ENCODE assay signal across 19 cellular contexts in the genomic region with DNA sequence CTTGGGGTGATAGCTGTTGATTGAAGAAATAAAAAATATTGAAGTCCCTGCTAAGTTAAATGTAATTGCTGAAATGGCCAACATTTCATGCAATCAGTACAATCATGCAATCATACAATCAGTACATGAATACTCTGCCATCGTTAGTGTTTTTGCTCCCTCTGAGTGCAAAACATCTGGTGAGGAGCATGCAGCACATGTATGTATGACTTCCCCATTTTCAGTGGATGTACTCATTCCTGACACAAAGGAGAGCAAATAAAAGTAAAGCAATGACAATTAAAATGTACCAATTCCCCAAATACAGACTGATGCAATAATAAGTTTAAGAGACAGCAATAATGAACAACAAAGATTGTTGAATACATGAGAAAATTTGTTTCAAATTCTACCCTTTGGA.
DNase-seq lines count a peak whose midpoint lies in the region; ATAC-seq and TF ChIP-seq lines count a peak whose summit lies in the region.
"Had no signal": no experiment of that assay in that cellular context is flagged by ENCODE, and none has a peak within 500 bp of the region (broad histone marks: within the 10 kb centered on the region; RNA-seq: fewer than 3 reads in every experiment).

No MANE protein-coding gene starts in this region.

- dilution Hi-C loops in IMR-90 (cut with HindIII; ENCODE audit: low sequenced_read_pairs, unreplicated experiment) = no loop called here

- H2BK120ac ChIP-seq in IMR-90 (ENCODE audit: low read depth, low read length) = no peak overlapping the region

- no TSS peak for BruUV-seq in IMR-90 (replicated peaks; lab: Mats Ljungman, UMichigan)
- BruUV-seq in MCF 10A (replicated peaks; lab: Mats Ljungman, UMichigan) = no TSS peak

- no CpG with 5 or more reads among the region's 1 CpG for WGBS in IMR-90 (ENCODE audit: extremely low coverage in 2 of 2, insufficient read length in 1 of 2), 2 experiments

- no peak overlapping the region for H4K5ac ChIP-seq in IMR-90 (ENCODE audit: low read depth, low read length)

- H4K20me1 ChIP-seq in BLaER1 treated with 17β-estradiol and CSF1 and Interleukin-3, amounts not matched to agents 10 nM and 100 nM = no peaks in the 10 kb centered on the region
- H4K20me1 ChIP-seq in IMR-90 (ENCODE audit: insufficient read depth, low read length) = no peaks in the 10 kb centered on the region

- no peak overlapping the region for H4K8ac ChIP-seq in IMR-90 (ENCODE audit: low read depth in 2 of 2, low read length in 2 of 2)

- H3K9ac ChIP-seq in BLaER1 treated with 17β-estradiol and CSF1 and Interleukin-3, amounts not matched to agents 10 nM and 100 nM = no peak overlapping the region; a peak in 1 of 22 replicates
- H3K9ac ChIP-seq in IMR-90 (ENCODE audit: low read depth, low read length) = no peak overlapping the region

- no peak overlapping the region for H3K56ac ChIP-seq in IMR-90 (ENCODE audit: extremely low read depth, insufficient read depth, low read length)

- H2BK5ac ChIP-seq in IMR-90 (ENCODE audit: low read depth, low read length, poor library complexity, severe bottlenecking) = no peak overlapping the region

- intact Hi-C loops in IMR-90 (cut with micrococcal nuclease) (no loop called here), MCF 10A (cut with micrococcal nuclease) (no loop called here)
- intact Hi-C loops in dendritic cell treated with granulocyte-macrophage colony-stimulating factor and Interleukin-4, amounts not matched to agents 40 ng/mL and 50 ng/mL, for 4 days (cut with micrococcal nuclease) = no loop called here

- H3K27me3 ChIP-seq in BLaER1 treated with 17β-estradiol and CSF1 and Interleukin-3, amounts not matched to agents 10 nM and 100 nM = no peaks in the 10 kb centered on the region
- H3K27me3 ChIP-seq in IMR-90 (ENCODE audit: control insufficient read depth, insufficient read depth, low read length) = no peaks in the 10 kb centered on the region

- no peaks in the 10 kb centered on the region for H3K79me1 ChIP-seq in IMR-90 (ENCODE audit: low read depth in 1 of 2, low read length in 2 of 2)

- H3K23ac ChIP-seq in IMR-90 (ENCODE audit: low read depth, low read length) = no peak overlapping the region

- no peak overlapping the region for H2BK20ac ChIP-seq in IMR-90 (ENCODE audit: low read depth, low read length)

- in situ Hi-C loops in IMR-90 (cut with MboI; ENCODE audit: low sequenced_read_pairs) = no loop called here

- TF ChIP-seq CTCF in IMR-90 (conservative IDR thresholded peaks at IDR 0.05; ENCODE audit: low read depth, low read length) = no peak
- TF ChIP-seq CTCF in MCF 10A (IDR thresholded peaks at IDR 0.05; ENCODE audit: unreplicated experiment) = no peak

- no peak overlapping the region for H2AK5ac ChIP-seq in IMR-90 (ENCODE audit: low read depth, low read length)

- H2BK15ac ChIP-seq in IMR-90 (ENCODE audit: low read depth, low read length) = no peak overlapping the region

- no peaks in the 10 kb centered on the region for H3K27me3 Mint-ChIP-seq in dendritic cell treated with granulocyte-macrophage colony-stimulating factor and Interleukin-4, amounts not matched to agents 40 ng/mL and 50 ng/mL, for 4 days
- H3K27me3 Mint-ChIP-seq in MCF 10A (ENCODE audit: insufficient read depth, unreplicated experiment) = no peaks in the 10 kb centered on the region
- H3K27me3 Mint-ChIP-seq in activated CD8-positive, alpha-beta memory T cell treated with anti-CD3 and anti-CD28 coated beads, Interleukin-2, amount 10 ng/mL, durations not matched to agents 7 days and 5 days = no peaks in the 10 kb centered on the region
- H3K27me3 Mint-ChIP-seq: CD4-positive, CD25-positive, alpha-beta regulatory T cell had no signal

- H3K9me3 Mint-ChIP-seq in dendritic cell treated with granulocyte-macrophage colony-stimulating factor and Interleukin-4, amounts not matched to agents 40 ng/mL and 50 ng/mL, for 4 days = no peaks in the 10 kb centered on the region
- no peaks in the 10 kb centered on the region for H3K9me3 Mint-ChIP-seq in MCF 10A (ENCODE audit: unreplicated experiment)
- H3K9me3 Mint-ChIP-seq in activated CD8-positive, alpha-beta memory T cell treated with anti-CD3 and anti-CD28 coated beads, Interleukin-2, amount 10 ng/mL, durations not matched to agents 7 days and 5 days (ENCODE audit: low read depth) = no peaks in the 10 kb centered on the region
- H3K9me3 Mint-ChIP-seq: T-helper 1 cell treated with Interleukin-12 subunit alpha and Interleukin-12 subunit beta and Interleukin-4 antibody, amounts not matched to agents 30 μg/mL and 1 μg/mL, for 36 hours had no signal

- H3K4me3 Mint-ChIP-seq in dendritic cell treated with granulocyte-macrophage colony-stimulating factor and Interleukin-4, amounts not matched to agents 40 ng/mL and 50 ng/mL, for 4 days = no peak overlapping the region
- no peak overlapping the region for H3K4me3 Mint-ChIP-seq in MCF 10A (ENCODE audit: unreplicated experiment)
- no peak overlapping the region for H3K4me3 Mint-ChIP-seq in activated CD8-positive, alpha-beta memory T cell treated with anti-CD3 and anti-CD28 coated beads, Interleukin-2, amount 10 ng/mL, durations not matched to agents 7 days and 5 days
- H3K4me3 Mint-ChIP-seq: CD4-positive, CD25-positive, alpha-beta regulatory T cell; T-helper 1 cell treated with Interleukin-12 subunit alpha and Interleukin-12 subunit beta and Interleukin-4 antibody, amounts not matched to agents 30 μg/mL and 1 μg/mL, for 36 hours had no signal

- DNase-seq in IMR-90 (no peak), NCI-H69 (lab: John Stamatoyannopoulos, UW) (peak; percentile 36), MCF 10A (ENCODE audit: unreplicated experiment) (no peak), amniotic stem cell (lab: John Stamatoyannopoulos, UW) (no peak)
- DNase-seq in activated CD8-positive, alpha-beta memory T cell treated with anti-CD3 and anti-CD28 coated beads, Interleukin-2, amount 10 ng/mL, durations not matched to agents 7 days and 5 days = no peak
- DNase-seq: Caco-2; CD4-positive, CD25-positive, alpha-beta regulatory T cell; KBM-7; NCI-H1417 treated with DMSO at 0.1 percent for 48 hours; NCI-H2029; NCI-H2171; NCI-H446 treated with DMSO at 0.1 percent for 48 hours; NCI-H774; SHP77 treated with DMSO at 0.1 percent for 48 hours had no signal

- H3K14ac ChIP-seq in IMR-90 (replicated peaks; ENCODE audit: low read depth, low read length) = 0 out of 2 replicates have a peak overlapping the region, but pooled peaks have one; percentile 25

- no peaks in the 10 kb centered on the region for H3K36me3 Mint-ChIP-seq in dendritic cell treated with granulocyte-macrophage colony-stimulating factor and Interleukin-4, amounts not matched to agents 40 ng/mL and 50 ng/mL, for 4 days (ENCODE audit: low read depth)
- H3K36me3 Mint-ChIP-seq in MCF 10A (ENCODE audit: insufficient read depth, unreplicated experiment) = no peaks in the 10 kb centered on the region
- H3K36me3 Mint-ChIP-seq in activated CD8-positive, alpha-beta memory T cell treated with anti-CD3 and anti-CD28 coated beads, Interleukin-2, amount 10 ng/mL, durations not matched to agents 7 days and 5 days = no peaks in the 10 kb centered on the region
- H3K36me3 Mint-ChIP-seq: CD4-positive, CD25-positive, alpha-beta regulatory T cell had no signal

- no peaks in the 10 kb centered on the region for H3K9me1 ChIP-seq in IMR-90 (ENCODE audit: insufficient read depth, low read length)

- peak overlapping the region; percentile 94 for H3K27ac Mint-ChIP-seq in dendritic cell treated with granulocyte-macrophage colony-stimulating factor and Interleukin-4, amounts not matched to agents 40 ng/mL and 50 ng/mL, for 4 days
- H3K27ac Mint-ChIP-seq in MCF 10A (ENCODE audit: low read depth, unreplicated experiment) = no peak overlapping the region
- no peak overlapping the region for H3K27ac Mint-ChIP-seq in activated CD8-positive, alpha-beta memory T cell treated with anti-CD3 and anti-CD28 coated beads, Interleukin-2, amount 10 ng/mL, durations not matched to agents 7 days and 5 days
- H3K27ac Mint-ChIP-seq: CD4-positive, CD25-positive, alpha-beta regulatory T cell; T-helper 1 cell treated with Interleukin-12 subunit alpha and Interleukin-12 subunit beta and Interleukin-4 antibody, amounts not matched to agents 30 μg/mL and 1 μg/mL, for 36 hours had no signal

- POLR2A ChIA-PET in IMR-90 (lab: Charles Lee; ENCODE audit: unreplicated experiment) (no interaction called here), MCF 10A (lab: Yijun Ruan, JAX) (interaction anchor here (0.7 kb wide), 1 partner anchor 26 kb away, joined by 3 read pairs; no protein-coding TSS in a partner anchor)

- H3K4ac ChIP-seq in IMR-90 (ENCODE audit: low read depth, low read length) = no peak overlapping the region

- H2AK9ac ChIP-seq in IMR-90 (replicated peaks; ENCODE audit: low read depth, low read length, poor library complexity) = no peak overlapping the region

- no peak overlapping the region for H3K18ac ChIP-seq in IMR-90 (ENCODE audit: low read depth, low read length)

- no peak overlapping the region for H3K4me3 ChIP-seq in BLaER1 treated with 17β-estradiol and CSF1 and Interleukin-3, amounts not matched to agents 10 nM and 100 nM
- no peak overlapping the region for H3K4me3 ChIP-seq in IMR-90 (ENCODE audit: insufficient read depth, low read depth, low read length)
- H3K4me3 ChIP-seq: A549, HAP-1 had no signal

- no peak for TF ChIP-seq RAD21 in IMR-90 (IDR thresholded peaks at IDR 0.05; ENCODE audit: low read length)

- CTCF ChIA-PET in IMR-90 (lab: Yijun Ruan, JAX) (interaction anchor here (1.3 kb wide), 1 partner anchor 55 kb away, joined by 3 read pairs; no protein-coding TSS in a partner anchor), MCF 10A (lab: Yijun Ruan, JAX) (interaction anchor here (0.7 to 0.8 kb wide), 2 partner anchors 50 to 58 kb away, joined by 3 read pairs; no protein-coding TSS in a partner anchor)
- CTCF ChIA-PET in activated CD8-positive, alpha-beta memory T cell treated with anti-CD3 and anti-CD28 coated beads, Interleukin-2, amount 10 ng/mL, durations not matched to agents 7 days and 5 days (lab: Charles Lee) = no interaction called here

- H3K4me2 ChIP-seq in BLaER1 treated with 17β-estradiol and CSF1 and Interleukin-3, amounts not matched to agents 10 nM and 100 nM = peak overlapping the region; percentile 47 to 75 (median 52); a peak in 21 of 22 replicates
- H3K4me2 ChIP-seq in IMR-90 (ENCODE audit: low read depth, low read length) = no peak overlapping the region
- H3K4me2 ChIP-seq: A549 had no signal

- no peak overlapping the region for H4K91ac ChIP-seq in IMR-90 (ENCODE audit: insufficient read depth, low read depth, low read length)

- TF ChIP-seq POLR2A in IMR-90 (IDR thresholded peaks at IDR 0.05; ENCODE audit: low read depth, low read length) = no peak

- no peaks in the 10 kb centered on the region for H3K36me3 ChIP-seq in BLaER1 treated with 17β-estradiol and CSF1 and Interleukin-3, amounts not matched to agents 10 nM and 100 nM
- no peaks in the 10 kb centered on the region; the same call in 1 of the 2 replicates for H3K36me3 ChIP-seq in IMR-90 (ENCODE audit: control insufficient read depth, insufficient read depth, low read length)
- H3K36me3 ChIP-seq: HAP-1 had no signal

- no peaks in the 10 kb centered on the region; a peak in 2 of 22 replicates for H3K9me3 ChIP-seq in BLaER1 treated with 17β-estradiol and CSF1 and Interleukin-3, amounts not matched to agents 10 nM and 100 nM (replicated peaks in 1 of 11)
- H3K9me3 ChIP-seq in IMR-90 (ENCODE audit: control insufficient read depth, insufficient read depth, low read length) = no peaks in the 10 kb centered on the region
- H3K9me3 ChIP-seq: A549, Caco-2, HAP-1 had no signal

- no peak for ATAC-seq in IMR-90 (ENCODE audit: low read depth)
- no peak for ATAC-seq in activated CD8-positive, alpha-beta memory T cell treated with anti-CD3 and anti-CD28 coated beads, Interleukin-2, amount 10 ng/mL, durations not matched to agents 7 days and 5 days
- ATAC-seq: A549 had no signal

- no peak overlapping the region for H2AFZ ChIP-seq in IMR-90 (replicated peaks; ENCODE audit: low read length, poor library complexity)

- peak overlapping the region in 9 of 11 experiments; percentile 12 to 67 (median 30); a peak in 15 of 22 replicates for H3K27ac ChIP-seq in BLaER1 treated with 17β-estradiol and CSF1 and Interleukin-3, amounts not matched to agents 10 nM and 100 nM
- no peak overlapping the region for H3K27ac ChIP-seq in IMR-90 (ENCODE audit: insufficient read depth, low read length)
- H3K27ac ChIP-seq: A549 had no signal

- peaks cover 32% of the 10 kb centered on the region for H3K4me1 Mint-ChIP-seq in dendritic cell treated with granulocyte-macrophage colony-stimulating factor and Interleukin-4, amounts not matched to agents 40 ng/mL and 50 ng/mL, for 4 days (ENCODE audit: low read depth)
- no peaks in the 10 kb centered on the region for H3K4me1 Mint-ChIP-seq in MCF 10A (ENCODE audit: insufficient read depth, unreplicated experiment)
- H3K4me1 Mint-ChIP-seq in activated CD8-positive, alpha-beta memory T cell treated with anti-CD3 and anti-CD28 coated beads, Interleukin-2, amount 10 ng/mL, durations not matched to agents 7 days and 5 days = peaks cover 12% of the 10 kb centered on the region
- H3K4me1 Mint-ChIP-seq: CD4-positive, CD25-positive, alpha-beta regulatory T cell had no signal

- peaks cover 26 to 53% (median 44%) of the 10 kb centered on the region in 10 experiments for H3K4me1 ChIP-seq in BLaER1 treated with 17β-estradiol and CSF1 and Interleukin-3, amounts not matched to agents 10 nM and 100 nM
- H3K4me1 ChIP-seq in IMR-90 (ENCODE audit: control insufficient read depth, insufficient read depth, low read length) = no peaks in the 10 kb centered on the region
- H3K4me1 ChIP-seq: A549, Caco-2, HAP-1 had no signal
